Comparison of ENCODE assay signal across 8 cellular contexts in the genomic region with DNA sequence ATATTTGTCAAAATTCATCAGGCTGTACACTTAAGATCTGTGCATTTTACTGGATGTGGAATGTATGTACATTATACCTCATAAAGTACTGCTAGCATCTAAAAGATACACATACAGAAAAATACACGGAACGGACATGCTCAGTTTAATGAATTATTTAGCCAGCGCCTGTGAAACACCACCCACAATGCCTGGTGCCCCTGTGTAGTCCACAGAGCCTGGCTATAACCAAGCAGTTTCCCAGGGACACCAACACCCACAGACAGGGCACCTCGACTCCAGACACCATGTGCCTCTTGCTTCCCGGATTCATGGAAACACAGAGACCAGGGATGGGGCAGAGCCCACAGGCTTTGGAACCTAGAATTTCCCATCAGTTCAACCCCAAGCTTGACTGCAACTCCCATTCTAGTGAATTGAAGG. TPM values are rescaled to one million over a fixed set of nuclear protein-coding genes. Genes with fewer than 3 reads are reported as not detected.
DNase-seq lines count a peak whose midpoint lies in the region; ATAC-seq and TF ChIP-seq lines count a peak whose summit lies in the region.

No MANE protein-coding gene starts in this region.

- TF ChIP-seq CTCF in AG04450 (IDR thresholded peaks at IDR 0.05; ENCODE audit: low read depth, low read length) (no peak), WI38 (IDR thresholded peaks at IDR 0.05; ENCODE audit: low read depth, low read length) (no peak)

- DNase-seq in AG04450 (ENCODE audit: low read depth, low spot score): no peak
- peak; percentile 69 for DNase-seq in mesenteric fat pad (ENCODE audit: low spot score)
- DNase-seq in occipital lobe (lab: John Stamatoyannopoulos, UW): no peak
- DNase-seq in NCI-H82 (lab: John Stamatoyannopoulos, UW): no peak
- no peak for DNase-seq in SHP77 treated with DMSO at 0.1 percent for 48 hours (lab: John Stamatoyannopoulos, UW)

- H3K27ac ChIP-seq in AG04450 (ENCODE audit: low read depth, low read length): no peak overlapping the region

- POLR2A ChIA-PET in AG04450 (lab: Yijun Ruan, JAX): interaction anchor here (0.6 kb wide), 1 partner anchor 13 kb away, joined by 4 read pairs; no protein-coding TSS in a partner anchor

- CTCF ChIA-PET in AG04450 (lab: Charles Lee): no interaction called here

- H3K27me3 ChIP-seq in AG04450 (ENCODE audit: control insufficient read depth, insufficient read depth, low read length): no peaks in the 10 kb centered on the region

- no peaks in the 10 kb centered on the region for H3K9me3 ChIP-seq in AG04450 (ENCODE audit: control insufficient read depth, insufficient read depth, low read length)

- ATAC-seq in GM21619 (IDR thresholded peaks at IDR 0.05; ENCODE audit: unreplicated experiment): peak; percentile 33
- no peak for ATAC-seq in GM21381 (IDR thresholded peaks at IDR 0.05; ENCODE audit: unreplicated experiment)

- H3K4me3 ChIP-seq in AG04450 (ENCODE audit: low read depth, low read length) (peak overlapping the region; percentile 41; the same call in 1 of the 2 replicates), WI38 (ENCODE audit: low read depth, low read length) (peak overlapping the region; percentile 43; the same call in 1 of the 2 replicates)

RNA-seq across cellular contexts. Expression of a gene that starts 17.4 kb away (rescaled TPM):
- polyA plus RNA-seq in AG04450 (2011; rRNA removed): 0.53 and 0.58 TPM in 2 replicates
- polyA minus RNA-seq in AG04450 (2011; rRNA and poly(A)+ RNA removed): 0.83 and 1.00 TPM in 2 replicates
- total RNA-seq in mesenteric fat pad (0.58 TPM), occipital lobe (0.47 TPM)

RNA-seq across cellular contexts. Expression of a gene that starts 30.7 kb away (rescaled TPM):
- 6.9 and 7.6 TPM in 2 replicates for polyA plus RNA-seq in AG04450 (2011; rRNA removed)
- 3.3 and 4.0 TPM in 2 replicates for polyA minus RNA-seq in AG04450 (2011; rRNA and poly(A)+ RNA removed)
- total RNA-seq in mesenteric fat pad: 212 TPM
- 3.1 TPM for total RNA-seq in occipital lobe

RNA-seq across cellular contexts. Expression of a gene that starts 57.0 kb away (rescaled TPM):
- polyA plus RNA-seq in AG04450 (2011; rRNA removed): not detected in 2 replicates
- polyA minus RNA-seq in AG04450 (2011; rRNA and poly(A)+ RNA removed): not detected in 2 replicates
- not detected for total RNA-seq in mesenteric fat pad
- not detected for total RNA-seq in occipital lobe

Comparison
In these comparisons a context has a peak if more than half of its experiments do, and no peak if none do; other contexts are left out.
1. RNA of a gene that starts 30.7 kb away (total RNA-seq): 212 TPM in mesenteric fat pad (single experiment); 3.1 TPM in occipital lobe (single experiment); every median in the first group is over 10 times any median in the second.